Comparison of ENCODE assay signal across 10 cellular contexts in genomic region chr15:85622432-85622831, GRCh38.
A peak's percentile ranks its signal among the peaks of the same experiment; 100 is the strongest.
DNase-seq lines count a peak whose midpoint lies in the region; ATAC-seq and TF ChIP-seq lines count a peak whose summit lies in the region.
"Had no signal": no experiment of that assay in that cellular context is flagged by ENCODE, and none has a peak within 500 bp of the region (broad histone marks: within the 10 kb centered on the region; RNA-seq: fewer than 3 reads in every experiment).

No MANE protein-coding gene starts in this region.

- peaks cover 0 to 41% (median 6%) of the 10 kb centered on the region in 4 donors for H3K4me1 ChIP-seq in Peyer's patch
- peaks cover 75% of the 10 kb centered on the region for H3K4me1 ChIP-seq in smooth muscle cell (ENCODE audit: low read depth)

- H3K9ac ChIP-seq in smooth muscle cell (ENCODE audit: low read depth) = peak overlapping the region; percentile 92

- H3K36me3 ChIP-seq in Peyer's patch (no peaks in the 10 kb centered on the region), smooth muscle cell (ENCODE audit: low read depth) (no peaks in the 10 kb centered on the region)

- no peak overlapping the region for H2AFZ ChIP-seq in smooth muscle cell (ENCODE audit: low read depth)

- peaks cover 66% of the 10 kb centered on the region for H3K79me2 ChIP-seq in smooth muscle cell (ENCODE audit: low read depth)

- 19% methylated on average over 5 of the region's 5 CpGs for WGBS in smooth muscle cell (ENCODE audit: low lambda C conversion rate)

- H3K27me3 ChIP-seq in Peyer's patch = no peaks in the 10 kb centered on the region
- H3K27me3 ChIP-seq in smooth muscle cell (ENCODE audit: low read depth) = no peaks in the 10 kb centered on the region

- DNase-seq in D341Med (ENCODE audit: low spot score) (peak; percentile 42), Peyer's patch (no peak), fibroblast of villous mesenchyme (ENCODE audit: low read depth) (peak; percentile 85), smooth muscle cell (lab: John Stamatoyannopoulos, UW; ENCODE audit: unreplicated experiment) (no peak), DMS114 treated with DMSO at 0.1 percent for 48 hours (lab: John Stamatoyannopoulos, UW; ENCODE audit: unreplicated experiment) (no peak), NCI-H1417 (lab: John Stamatoyannopoulos, UW) (no peak)
- DNase-seq: activated CD4-positive, alpha-beta T cell treated with anti-CD3 and anti-CD28 coated beads, Interleukin-2, amount 10 ng/mL, durations not matched to agents 7 days and 5 days; NCI-H1092 treated with DMSO at 0.1 percent for 48 hours; PC-3 had no signal

- no peaks in the 10 kb centered on the region for H4K20me1 ChIP-seq in smooth muscle cell (ENCODE audit: low read depth)

- peak overlapping the region in 3 of 4 donors; percentile 0 to 46 (median 44) for H3K4me3 ChIP-seq in Peyer's patch
- H3K4me3 ChIP-seq in fibroblast of villous mesenchyme (ENCODE audit: low read depth, low read length) = peak overlapping the region; percentile 60
- H3K4me3 ChIP-seq in smooth muscle cell = peak overlapping the region; percentile 52

- H3K27ac ChIP-seq in Peyer's patch (peak overlapping the region; percentile 16 to 73 (median 44)), smooth muscle cell (ENCODE audit: low read depth) (peak overlapping the region; percentile 97)

- peaks cover 45% of the 10 kb centered on the region for H3F3A ChIP-seq in smooth muscle cell (ENCODE audit: low read depth)

- no peak for ATAC-seq in activated CD4-positive, CD25-positive, alpha-beta regulatory T cell treated with anti-CD3 and anti-CD28 coated beads, Interleukin-2, amount 50 U/mL, for 24 hours
- ATAC-seq: PC-3 had no signal

- TF ChIP-seq CTCF in Peyer's patch (IDR thresholded peaks at IDR 0.05) (no peak), fibroblast of villous mesenchyme (IDR thresholded peaks at IDR 0.05; ENCODE audit: insufficient read depth, low read depth, low read length) (no peak), smooth muscle cell (IDR thresholded peaks at IDR 0.05; ENCODE audit: borderline replicate concordance, insufficient read depth, poor library complexity, severe bottlenecking) (no peak)

- TF ChIP-seq POLR2A in Peyer's patch (IDR thresholded peaks at IDR 0.05) = no peak

- no peaks in the 10 kb centered on the region for H3K9me3 ChIP-seq in Peyer's patch
- H3K9me3 ChIP-seq in smooth muscle cell (replicated peaks; ENCODE audit: low read depth) = no peaks in the 10 kb centered on the region

- H3K4me2 ChIP-seq in smooth muscle cell = peak overlapping the region; percentile 87

Comparison
In these comparisons a context has a peak if more than half of its experiments do, and no peak if none do; other contexts are left out.
1. DNase-seq: peak in D341Med (single experiment) and fibroblast of villous mesenchyme (single experiment); none in Peyer's patch (0 of 3), smooth muscle cell (single experiment), DMS114 treated with DMSO at 0.1 percent for 48 hours (single experiment) and NCI-H1417 (0 of 3).
2. Peak in every context shown above with its lines, with median percentiles within 50 percentile points of each other: H3K4me3 ChIP-seq.